In the genomic region with DNA sequence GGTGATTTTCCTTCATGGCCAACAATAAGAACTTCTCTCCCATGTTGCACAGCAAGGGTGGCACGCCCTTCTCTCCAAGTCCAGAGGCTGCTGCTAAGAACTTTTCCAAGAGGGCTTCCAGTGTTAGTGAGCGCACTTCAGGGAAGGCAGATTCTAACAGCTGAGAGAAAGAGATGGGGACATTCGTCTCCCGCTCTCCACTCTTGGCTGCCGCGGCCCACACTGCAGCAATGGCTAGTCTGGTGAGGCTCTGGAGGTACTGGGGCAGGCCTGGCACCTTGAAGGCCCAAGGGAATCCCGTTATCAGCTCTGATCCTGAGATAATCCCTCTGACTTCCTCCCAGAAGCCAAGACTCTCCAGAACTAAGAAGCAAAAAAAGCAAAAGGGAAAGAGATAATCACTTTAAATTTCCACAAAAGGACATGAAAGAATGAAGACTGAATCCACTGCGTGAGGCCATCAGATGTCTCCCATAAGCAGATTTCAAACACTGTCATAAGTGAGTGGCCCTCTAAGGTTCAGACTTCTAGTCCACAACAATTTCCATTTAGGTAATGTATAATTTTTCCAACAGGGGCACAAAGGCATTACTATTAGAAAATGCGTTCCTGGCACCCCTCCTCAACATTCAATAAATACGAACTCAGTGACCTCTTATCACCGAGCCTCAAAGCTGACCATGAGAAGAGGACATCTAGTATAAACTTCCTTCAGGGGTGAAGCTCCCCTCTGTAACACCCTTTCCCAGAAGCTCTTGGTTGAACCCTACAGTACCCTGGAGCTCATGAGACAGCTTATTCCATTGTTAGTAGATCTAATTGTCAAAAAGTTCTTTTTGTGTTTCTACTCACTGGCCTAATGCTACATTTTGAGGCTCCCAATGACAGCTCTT, we compare ENCODE assay signal across 10 cellular contexts.
A peak's percentile ranks its signal among the peaks of the same experiment; 100 is the strongest.
DNase-seq lines count a peak whose midpoint lies in the region; ATAC-seq and TF ChIP-seq lines count a peak whose summit lies in the region.
"Had no signal": no experiment of that assay in that cellular context is flagged by ENCODE, and none has a peak within 500 bp of the region (broad histone marks: within the 10 kb centered on the region; RNA-seq: fewer than 3 reads in every experiment).

No MANE protein-coding gene starts in this region.

- WGBS in heart right ventricle, 2 donors: 87 to 92% methylated on average over 11 of the region's 11 CpGs

- H3K27me3 ChIP-seq in heart right ventricle (no peaks in the 10 kb centered on the region), mucosa of rectum (ENCODE audit: control insufficient read depth in 2 of 2, insufficient read depth in 2 of 2, low read length in 2 of 2) (no peaks in the 10 kb centered on the region)

- H3K4me3 ChIP-seq in heart right ventricle (no peak overlapping the region), mucosa of rectum (ENCODE audit: low read length in 2 of 2) (no peak overlapping the region)

- H3K27ac ChIP-seq in heart right ventricle (peak overlapping the region in 6 of 10 donors; percentile 36 to 82 (median 62)), mucosa of rectum (ENCODE audit: low read depth in 2 of 2, low read length in 2 of 2) (peak overlapping the region; percentile 59 to 71)

- ATAC-seq in heart right ventricle (no peak), Right ventricle myocardium superior (ENCODE audit: poor library complexity) (no peak), HG03432 (IDR thresholded peaks at IDR 0.05; ENCODE audit: unreplicated experiment) (no peak)

- intact Hi-C loops in heart right ventricle (cut with DNase I) (no loop called here), Right ventricle myocardium superior (cut with DNase I) (no loop called here), posterior cingulate gyrus (cut with DNase I) (no loop called here)

- no peak for DNase-seq in heart right ventricle
- no peak for DNase-seq in Right ventricle myocardium superior
- peak; percentile 51 for DNase-seq in amniotic epithelial cell (ENCODE audit: low read depth)
- DNase-seq in NCI-H446 treated with DMSO at 0.1 percent for 48 hours (lab: John Stamatoyannopoulos, UW): no peak
- DNase-seq in posterior cingulate gyrus: no peak
- DNase-seq in occipital lobe (lab: John Stamatoyannopoulos, UW): no peak
- DNase-seq: NCI-H2171, nephron progenitor cell had no signal

- no peak for TF ChIP-seq CTCF in heart right ventricle (IDR thresholded peaks at IDR 0.05)

- no peak overlapping the region for H3K9ac ChIP-seq in mucosa of rectum (ENCODE audit: low read depth in 1 of 2, low read length in 2 of 2)

- H3K36me3 ChIP-seq in heart right ventricle (peaks cover 0 to 47% (median 0%) of the 10 kb centered on the region in 9 donors), mucosa of rectum (ENCODE audit: control insufficient read depth in 2 of 2, insufficient read depth in 2 of 2, low read length in 2 of 2) (peaks cover 8 to 13% of the 10 kb centered on the region in 2 donors)

- H3K9me3 ChIP-seq in heart right ventricle (no peaks in the 10 kb centered on the region), mucosa of rectum (ENCODE audit: control insufficient read depth in 2 of 2, low read length in 2 of 2) (no peaks in the 10 kb centered on the region)

- peaks cover 3 to 44% (median 16%) of the 10 kb centered on the region in 9 donors for H3K4me1 ChIP-seq in heart right ventricle
- peaks cover 2 to 6% of the 10 kb centered on the region in 2 donors for H3K4me1 ChIP-seq in mucosa of rectum (ENCODE audit: control insufficient read depth in 2 of 2, insufficient read depth in 2 of 2, low read length in 2 of 2)
